ENCODE assay signal across 20 cellular contexts in genomic region chr14:74934476-74935339, GRCh38. TPM values are rescaled to one million over a fixed set of nuclear protein-coding genes. Genes with fewer than 3 reads are reported as not detected.
DNase-seq lines count a peak whose midpoint lies in the region; ATAC-seq and TF ChIP-seq lines count a peak whose summit lies in the region.
"Had no signal": no experiment of that assay in that cellular context is flagged by ENCODE, and none has a peak within 500 bp of the region (broad histone marks: within the 10 kb centered on the region; RNA-seq: fewer than 3 reads in every experiment).

No MANE protein-coding gene starts in this region.

- TF ChIP-seq POLR2A in thyroid gland (IDR thresholded peaks at IDR 0.05), result no peak

- WGBS in thyroid gland, 2 donors, result 62 to 76% methylated on average over 20 to 25 of the region's 25 CpGs

- H3K4me1 ChIP-seq in mucosa of rectum (ENCODE audit: control insufficient read depth in 2 of 2, insufficient read depth in 2 of 2, low read length in 2 of 2) (peaks cover 0 to 3% of the 10 kb centered on the region in 2 donors), thyroid gland (peaks cover 24 to 47% of the 10 kb centered on the region in 2 donors)

- no peak overlapping the region for H3K9ac ChIP-seq in mucosa of rectum (ENCODE audit: low read depth in 1 of 2, low read length in 2 of 2)

- H3K4me3 ChIP-seq in mucosa of rectum (ENCODE audit: low read length in 2 of 2), result no peak overlapping the region
- no peak overlapping the region for H3K4me3 ChIP-seq in thyroid gland (replicated peaks in 1 of 3)
- H3K4me3 ChIP-seq: adrenal gland, colonic mucosa, esophagus muscularis mucosa had no signal

- ATAC-seq in Right ventricle myocardium superior (ENCODE audit: poor library complexity), result peak; percentile 62
- ATAC-seq: activated T-cell treated with anti-CD3 and anti-CD28 coated beads, Interleukin-2, amount 50 U/mL, for 4 hours; CD8-positive, alpha-beta T cell; stimulated activated memory B cell treated with anti-CD40 and anti-IgM and Interleukin-4, amounts not matched to agents 10 μg/mL and 1 μg/mL and 100 μg/mL, for 72 hours had no signal

- no peaks in the 10 kb centered on the region for H3K9me3 Mint-ChIP-seq in progenitor cell of endocrine pancreas (ENCODE audit: low read depth)
- H3K9me3 Mint-ChIP-seq in activated naive CD4-positive, alpha-beta T cell treated with anti-CD3 and anti-CD28 coated beads, Interleukin-2, amount 10 ng/mL, durations not matched to agents 7 days and 5 days, result peaks cover 11% of the 10 kb centered on the region
- H3K9me3 Mint-ChIP-seq: activated CD4-positive, alpha-beta T cell treated with anti-CD3 and anti-CD28 coated beads, Interleukin-2, amount 10 ng/mL, durations not matched to agents 24 days and 14 days; CD8-positive, alpha-beta T cell; mesothelial cell of epicardium; stimulated activated memory B cell treated with anti-CD40 and anti-IgM and Interleukin-4, amounts not matched to agents 10 μg/mL and 1 μg/mL and 100 μg/mL, for 72 hours had no signal

- no peak overlapping the region for H3K4me3 Mint-ChIP-seq in progenitor cell of endocrine pancreas (ENCODE audit: low read depth)
- H3K4me3 Mint-ChIP-seq in activated naive CD4-positive, alpha-beta T cell treated with anti-CD3 and anti-CD28 coated beads, Interleukin-2, amount 10 ng/mL, durations not matched to agents 7 days and 5 days, result no peak overlapping the region
- H3K4me3 Mint-ChIP-seq: activated CD4-positive, alpha-beta T cell treated with anti-CD3 and anti-CD28 coated beads, Interleukin-2, amount 10 ng/mL, durations not matched to agents 24 days and 14 days; activated T-cell treated with anti-CD3 and anti-CD28 coated beads, Interleukin-2, amount 50 U/mL, for 4 hours; CD8-positive, alpha-beta T cell; mesothelial cell of epicardium; stimulated activated memory B cell treated with anti-CD40 and anti-IgM and Interleukin-4, amounts not matched to agents 10 μg/mL and 1 μg/mL and 100 μg/mL, for 72 hours; T-helper 1 cell treated with Interleukin-12 subunit alpha and Interleukin-12 subunit beta and Interleukin-4 antibody, amounts not matched to agents 30 μg/mL and 1 μg/mL, for 36 hours had no signal

- no peak for TF ChIP-seq CTCF in thyroid gland (IDR thresholded peaks at IDR 0.05)
- TF ChIP-seq CTCF in progenitor cell of endocrine pancreas (IDR thresholded peaks at IDR 0.05; ENCODE audit: unreplicated experiment), result no peak

- CTCF ChIA-PET in activated naive CD4-positive, alpha-beta T cell treated with anti-CD3 and anti-CD28 coated beads, Interleukin-2, amount 10 ng/mL, durations not matched to agents 7 days and 5 days (lab: Charles Lee), result interaction anchor here (0.8 to 1.2 kb wide), 4 partner anchors 11 to 12 kb away, joined by 3 to 6 read pairs (median 4); no protein-coding TSS in a partner anchor

- no peaks in the 10 kb centered on the region for H3K4me1 Mint-ChIP-seq in progenitor cell of endocrine pancreas (ENCODE audit: low read depth)
- H3K4me1 Mint-ChIP-seq in activated naive CD4-positive, alpha-beta T cell treated with anti-CD3 and anti-CD28 coated beads, Interleukin-2, amount 10 ng/mL, durations not matched to agents 7 days and 5 days, result peaks cover 40% of the 10 kb centered on the region

- H3K27ac ChIP-seq in mucosa of rectum (ENCODE audit: low read depth in 2 of 2, low read length in 2 of 2), result peak overlapping the region; percentile 7 to 32
- peak overlapping the region in 2 of 3 donors; percentile 20 to 47 for H3K27ac ChIP-seq in thyroid gland
- H3K27ac ChIP-seq: 22Rv1, adrenal gland, colonic mucosa had no signal

- H3K27me3 Mint-ChIP-seq in progenitor cell of endocrine pancreas, result peaks cover 90% of the 10 kb centered on the region
- peaks cover 38% of the 10 kb centered on the region for H3K27me3 Mint-ChIP-seq in activated naive CD4-positive, alpha-beta T cell treated with anti-CD3 and anti-CD28 coated beads, Interleukin-2, amount 10 ng/mL, durations not matched to agents 7 days and 5 days

- no peaks in the 10 kb centered on the region for H3K36me3 ChIP-seq in mucosa of rectum (ENCODE audit: control insufficient read depth in 2 of 2, insufficient read depth in 2 of 2, low read length in 2 of 2)
- no peaks in the 10 kb centered on the region for H3K36me3 ChIP-seq in thyroid gland
- H3K36me3 ChIP-seq: adrenal gland, colonic mucosa, esophagus muscularis mucosa had no signal

- no peaks in the 10 kb centered on the region for H3K36me3 Mint-ChIP-seq in progenitor cell of endocrine pancreas (ENCODE audit: insufficient read depth)
- no peaks in the 10 kb centered on the region for H3K36me3 Mint-ChIP-seq in activated naive CD4-positive, alpha-beta T cell treated with anti-CD3 and anti-CD28 coated beads, Interleukin-2, amount 10 ng/mL, durations not matched to agents 7 days and 5 days
- H3K36me3 Mint-ChIP-seq: CD8-positive, alpha-beta T cell; mesothelial cell of epicardium; stimulated activated memory B cell treated with anti-CD40 and anti-IgM and Interleukin-4, amounts not matched to agents 10 μg/mL and 1 μg/mL and 100 μg/mL, for 72 hours had no signal

- peak; percentile 33 for DNase-seq in DMS 273 (lab: John Stamatoyannopoulos, UW; ENCODE audit: unreplicated experiment)
- DNase-seq in DMS 273 treated with DMSO at 0.1 percent for 48 hours (lab: John Stamatoyannopoulos, UW), result no peak
- DNase-seq in Right ventricle myocardium superior, result peak; percentile 69
- DNase-seq in thyroid gland, result peak; percentile 49 to 80
- no peak for DNase-seq in progenitor cell of endocrine pancreas (ENCODE audit: low spot score, unreplicated experiment)
- no peak for DNase-seq in foreskin melanocyte
- DNase-seq in activated naive CD4-positive, alpha-beta T cell treated with anti-CD3 and anti-CD28 coated beads, Interleukin-2, amount 10 ng/mL, durations not matched to agents 7 days and 5 days, result no peak
- DNase-seq: activated CD4-positive, alpha-beta T cell treated with anti-CD3 and anti-CD28 coated beads, Interleukin-2, amount 10 ng/mL, durations not matched to agents 24 days and 14 days; activated T-cell treated with anti-CD3 and anti-CD28 coated beads, Interleukin-2, amount 50 U/mL, for 4 hours; CD8-positive, alpha-beta T cell; colonic mucosa; NCI-H1436 had no signal

- no peak overlapping the region for H3K27ac Mint-ChIP-seq in progenitor cell of endocrine pancreas
- no peak overlapping the region for H3K27ac Mint-ChIP-seq in activated naive CD4-positive, alpha-beta T cell treated with anti-CD3 and anti-CD28 coated beads, Interleukin-2, amount 10 ng/mL, durations not matched to agents 7 days and 5 days
- H3K27ac Mint-ChIP-seq: activated CD4-positive, alpha-beta T cell treated with anti-CD3 and anti-CD28 coated beads, Interleukin-2, amount 10 ng/mL, durations not matched to agents 24 days and 14 days; CD8-positive, alpha-beta T cell; mesothelial cell of epicardium; T-helper 1 cell treated with Interleukin-12 subunit alpha and Interleukin-12 subunit beta and Interleukin-4 antibody, amounts not matched to agents 30 μg/mL and 1 μg/mL, for 36 hours had no signal

- intact Hi-C loops in Right ventricle myocardium superior (cut with DNase I), result no loop called here
- intact Hi-C loops in thyroid gland (cut with DNase I), result no loop called here

- no peaks in the 10 kb centered on the region for H3K9me3 ChIP-seq in mucosa of rectum (ENCODE audit: control insufficient read depth in 2 of 2, low read length in 2 of 2)
- H3K9me3 ChIP-seq in thyroid gland, result no peaks in the 10 kb centered on the region
- H3K9me3 ChIP-seq: adrenal gland, colonic mucosa, esophagus muscularis mucosa had no signal

- H3K27me3 ChIP-seq in mucosa of rectum (ENCODE audit: control insufficient read depth in 2 of 2, insufficient read depth in 2 of 2, low read length in 2 of 2), result no peaks in the 10 kb centered on the region
- no peaks in the 10 kb centered on the region for H3K27me3 ChIP-seq in thyroid gland
- H3K27me3 ChIP-seq: adrenal gland, colonic mucosa had no signal

RNA-seq across cellular contexts. Expression of gene RPS6KL1, which starts 11.6 kb away (rescaled TPM):
- 16.8 TPM for total RNA-seq in Right ventricle myocardium superior
- 10 to 100 TPM in 2 of 4 donors, 1 to 10 TPM in 2; 5.7 to 16.4 (median 9.5) TPM for total RNA-seq in thyroid gland
- 3.5 and 5.4 TPM in 2 replicates for total RNA-seq in progenitor cell of endocrine pancreas

RNA-seq across cellular contexts. Expression of gene PGF, which starts 20.7 kb away (rescaled TPM):
- total RNA-seq in Right ventricle myocardium superior (5.1 TPM), thyroid gland (10 to 100 TPM; 34.4 to 68.8 (median 61.0) TPM), progenitor cell of endocrine pancreas (3.5 and 8.2 TPM in 2 replicates)

RNA-seq across cellular contexts. Expression of gene DLST, which starts 53.0 kb away (rescaled TPM):
- total RNA-seq in Right ventricle myocardium superior (205 TPM), thyroid gland (10 to 100 TPM; 80.9 to 91.6 (median 83.5) TPM), progenitor cell of endocrine pancreas (89.1 and 97.8 TPM in 2 replicates)

RNA-seq across cellular contexts. Expression of gene PROX2, which starts 58.8 kb away (rescaled TPM):
- not detected for total RNA-seq in Right ventricle myocardium superior
- not detected for total RNA-seq in thyroid gland
- total RNA-seq in progenitor cell of endocrine pancreas, result not detected in 2 replicates
- total RNA-seq: activated CD4-positive, alpha-beta T cell treated with anti-CD3 and anti-CD28 coated beads, Interleukin-2, amount 10 ng/mL, durations not matched to agents 24 days and 14 days; adrenal gland; colonic mucosa; esophagus muscularis mucosa; G401; mesothelial cell of epicardium had no signal

Comparison
In these comparisons a context has a peak if more than half of its experiments do, and no peak if none do; other contexts are left out.
1. DNase-seq: peak in DMS 273 (single experiment), Right ventricle myocardium superior (single experiment) and thyroid gland (2 of 2); none in DMS 273 treated with DMSO at 0.1 percent for 48 hours (single experiment), progenitor cell of endocrine pancreas (single experiment), foreskin melanocyte (single experiment) and activated naive CD4-positive, alpha-beta T cell treated with anti-CD3 and anti-CD28 coated beads, Interleukin-2, amount 10 ng/mL, durations not matched to agents 7 days and 5 days (single experiment).